In the genomic region with DNA sequence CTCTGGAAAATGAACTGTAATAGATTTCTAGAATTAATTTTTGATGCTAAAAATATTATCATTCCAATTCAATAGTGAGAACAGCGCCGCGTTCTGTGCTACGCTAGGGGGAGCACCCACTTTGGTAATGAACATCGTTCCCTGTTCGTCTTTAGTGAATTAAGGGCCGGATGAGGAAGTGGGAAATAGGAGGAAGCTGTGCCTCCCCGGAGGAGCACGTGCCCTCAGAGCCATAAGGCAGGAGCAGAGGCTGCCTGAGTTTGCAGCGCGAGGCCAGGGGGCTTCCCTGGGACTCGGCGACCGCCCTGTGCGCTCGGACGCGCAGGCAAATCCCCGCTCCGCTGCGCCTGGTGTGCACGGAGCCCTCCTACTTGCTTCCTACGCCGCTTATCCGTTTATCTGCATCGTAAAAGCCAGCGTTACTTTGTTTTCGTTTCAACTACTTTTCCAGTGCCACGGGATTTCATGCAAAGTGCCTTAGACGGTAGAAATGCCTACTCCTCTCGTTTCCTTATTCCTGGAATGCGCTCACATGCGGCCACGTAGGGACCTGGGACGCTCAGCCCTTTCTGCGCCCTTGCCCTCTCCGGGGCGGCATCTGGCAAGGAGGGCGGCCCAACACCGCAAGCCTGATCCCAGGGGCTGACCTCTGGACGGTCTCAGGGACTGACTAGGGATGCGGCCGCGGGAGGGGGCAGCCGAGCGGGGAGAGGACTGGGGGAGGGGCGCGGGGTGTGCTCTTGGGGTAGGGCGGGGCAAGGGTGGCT, we compare ENCODE assay signal across 1 cellular context.
TF ChIP-seq lines count a peak whose summit lies in the region.

No MANE protein-coding gene starts in this region.

TF ChIP-seq in SK-N-SH, 30 proteins besides CTCF, POLR2A, EP300 and RAD21 (continued from another document):
- no peak for TF ChIP-seq TCF12 (IDR thresholded peaks at IDR 0.05)
- no peak for TF ChIP-seq FOXM1 (IDR thresholded peaks at IDR 0.05; ENCODE audit: low read depth)
- no peak for TF ChIP-seq MXI1 (IDR thresholded peaks at IDR 0.05; ENCODE audit: low read depth, low read length)
- TF ChIP-seq MEF2A (IDR thresholded peaks at IDR 0.05; ENCODE audit: borderline replicate concordance, low read depth): no peak
- TF ChIP-seq TAF1 (IDR thresholded peaks at IDR 0.05; ENCODE audit: borderline replicate concordance, low read depth, low read length): no peak
- TF ChIP-seq TEAD4 (IDR thresholded peaks at IDR 0.05; ENCODE audit: borderline replicate concordance, insufficient read depth): no peak
- no peak for TF ChIP-seq FOSL2 (IDR thresholded peaks at IDR 0.05; ENCODE audit: borderline replicate concordance, low read depth)
- TF ChIP-seq NRF1 (IDR thresholded peaks at IDR 0.05; ENCODE audit: low read depth, low read length): no peak
- TF ChIP-seq, protein P1, sequence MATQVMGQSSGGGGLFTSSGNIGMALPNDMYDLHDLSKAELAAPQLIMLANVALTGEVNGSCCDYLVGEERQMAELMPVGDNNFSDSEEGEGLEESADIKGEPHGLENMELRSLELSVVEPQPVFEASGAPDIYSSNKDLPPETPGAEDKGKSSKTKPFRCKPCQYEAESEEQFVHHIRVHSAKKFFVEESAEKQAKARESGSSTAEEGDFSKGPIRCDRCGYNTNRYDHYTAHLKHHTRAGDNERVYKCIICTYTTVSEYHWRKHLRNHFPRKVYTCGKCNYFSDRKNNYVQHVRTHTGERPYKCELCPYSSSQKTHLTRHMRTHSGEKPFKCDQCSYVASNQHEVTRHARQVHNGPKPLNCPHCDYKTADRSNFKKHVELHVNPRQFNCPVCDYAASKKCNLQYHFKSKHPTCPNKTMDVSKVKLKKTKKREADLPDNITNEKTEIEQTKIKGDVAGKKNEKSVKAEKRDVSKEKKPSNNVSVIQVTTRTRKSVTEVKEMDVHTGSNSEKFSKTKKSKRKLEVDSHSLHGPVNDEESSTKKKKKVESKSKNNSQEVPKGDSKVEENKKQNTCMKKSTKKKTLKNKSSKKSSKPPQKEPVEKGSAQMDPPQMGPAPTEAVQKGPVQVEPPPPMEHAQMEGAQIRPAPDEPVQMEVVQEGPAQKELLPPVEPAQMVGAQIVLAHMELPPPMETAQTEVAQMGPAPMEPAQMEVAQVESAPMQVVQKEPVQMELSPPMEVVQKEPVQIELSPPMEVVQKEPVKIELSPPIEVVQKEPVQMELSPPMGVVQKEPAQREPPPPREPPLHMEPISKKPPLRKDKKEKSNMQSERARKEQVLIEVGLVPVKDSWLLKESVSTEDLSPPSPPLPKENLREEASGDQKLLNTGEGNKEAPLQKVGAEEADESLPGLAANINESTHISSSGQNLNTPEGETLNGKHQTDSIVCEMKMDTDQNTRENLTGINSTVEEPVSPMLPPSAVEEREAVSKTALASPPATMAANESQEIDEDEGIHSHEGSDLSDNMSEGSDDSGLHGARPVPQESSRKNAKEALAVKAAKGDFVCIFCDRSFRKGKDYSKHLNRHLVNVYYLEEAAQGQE (IDR thresholded peaks at IDR 0.05; ENCODE audit: low read depth, low read length): no peak
- no peak for TF ChIP-seq SMC3 (IDR thresholded peaks at IDR 0.05; ENCODE audit: low read depth, low read length)
- TF ChIP-seq RCOR1 (IDR thresholded peaks at IDR 0.05; ENCODE audit: low read length): no peak
